21 cellular contexts compared by ENCODE assay signal in the genomic region with DNA sequence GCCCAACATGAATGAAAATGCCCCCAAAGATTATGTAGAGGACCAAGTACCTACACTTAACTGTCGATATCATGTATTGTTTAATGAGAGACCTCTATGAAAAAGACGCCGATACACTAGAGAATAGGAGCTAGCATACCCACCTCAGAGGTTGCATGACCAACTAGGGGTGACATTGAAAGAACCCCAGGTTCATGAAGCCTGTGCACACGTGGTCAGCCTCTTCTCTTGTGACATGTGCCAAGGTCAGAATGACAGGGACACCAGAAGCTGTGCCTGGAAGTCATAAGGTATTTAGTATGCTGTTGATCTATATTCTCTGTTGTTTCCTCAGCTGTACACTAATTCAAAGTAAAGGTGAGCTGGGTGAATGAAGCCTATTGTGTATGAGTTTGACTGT.
"Had no signal": no experiment of that assay in that cellular context is flagged by ENCODE, and none has a peak within 500 bp of the region (broad histone marks: within the 10 kb centered on the region; RNA-seq: fewer than 3 reads in every experiment).

No MANE protein-coding gene starts in this region.

- H3K27me3 ChIP-seq: dorsolateral prefrontal cortex, ovary, sigmoid colon, stomach, testis, tibial artery had no signal

- H3K27ac ChIP-seq: dorsolateral prefrontal cortex, lower lobe of right lung, ovary, psoas muscle, sigmoid colon, stomach, testis, tibial artery had no signal

- H3K4me3 Mint-ChIP-seq: natural killer cell; stimulated activated naive B cell treated with anti-CD40 and anti-IgM and Interleukin-4, amounts not matched to agents 10 μg/mL and 1 μg/mL and 100 μg/mL, for 72 hours; type B pancreatic cell had no signal

- H3K27me3 Mint-ChIP-seq: stimulated activated naive B cell treated with anti-CD40 and anti-IgM and Interleukin-4, amounts not matched to agents 10 μg/mL and 1 μg/mL and 100 μg/mL, for 72 hours; type B pancreatic cell had no signal

- H3K4me1 Mint-ChIP-seq: natural killer cell; stimulated activated naive B cell treated with anti-CD40 and anti-IgM and Interleukin-4, amounts not matched to agents 10 μg/mL and 1 μg/mL and 100 μg/mL, for 72 hours had no signal

- H3K36me3 ChIP-seq: lower lobe of right lung, ovary, sigmoid colon, stomach, tibial artery had no signal

- H3K27ac Mint-ChIP-seq: natural killer cell; stimulated activated naive B cell treated with anti-CD40 and anti-IgM and Interleukin-4, amounts not matched to agents 10 μg/mL and 1 μg/mL and 100 μg/mL, for 72 hours; type B pancreatic cell had no signal

- ATAC-seq: left ventricle myocardium superior; lower lobe of right lung; natural killer cell; psoas muscle; right cardiac atrium; stimulated activated naive B cell treated with anti-CD40 and anti-IgM and Interleukin-4, amounts not matched to agents 10 μg/mL and 1 μg/mL and 100 μg/mL, for 72 hours had no signal

- FAIRE-seq: colon, frontal cortex, keratinocyte had no signal

- H3K4me3 ChIP-seq: dorsolateral prefrontal cortex, lower lobe of right lung, ovary, psoas muscle, sigmoid colon, stomach, testis, tibial artery had no signal

- H3K36me3 Mint-ChIP-seq: natural killer cell; stimulated activated naive B cell treated with anti-CD40 and anti-IgM and Interleukin-4, amounts not matched to agents 10 μg/mL and 1 μg/mL and 100 μg/mL, for 72 hours; type B pancreatic cell had no signal

- H3K4me1 ChIP-seq: lower lobe of right lung, psoas muscle, sigmoid colon, stomach, testis, tibial artery had no signal

- H3K9me3 ChIP-seq: lower lobe of right lung, ovary, psoas muscle, sigmoid colon, stomach, testis, tibial artery had no signal

- DNase-seq: dorsolateral prefrontal cortex; effector CD4-positive, alpha-beta T cell; head of caudate nucleus; left ventricle myocardium superior; lower lobe of right lung; natural killer cell; occipital lobe; ovary; posterior cingulate gyrus; psoas muscle; right cardiac atrium; sigmoid colon; stimulated activated CD4-positive, alpha-beta T cell treated with anti-CD3 and anti-CD28 coated beads, Interleukin-4, amount 100 ng/mL, for 4 hours; stimulated activated naive B cell treated with anti-CD40 and anti-IgM and Interleukin-4, amounts not matched to agents 10 μg/mL and 1 μg/mL and 100 μg/mL, for 72 hours; stomach; testis; tibial artery had no signal
